2 cellular contexts compared by ENCODE assay signal in genomic region chr12:53454710-53455109, GRCh38.
TF ChIP-seq lines count a peak whose summit lies in the region.

No MANE protein-coding gene starts in this region.

TF ChIP-seq in PFSK-1, 5 proteins besides CTCF, POLR2A, EP300 and RAD21:
- TF ChIP-seq POLR2AphosphoS5 (IDR thresholded peaks at IDR 0.05; ENCODE audit: low read depth, low read length), result 0 out of 2 replicates have a peak, but pooled peaks have one; percentile 21
- no peak for TF ChIP-seq SIN3A (IDR thresholded peaks at IDR 0.05; ENCODE audit: borderline replicate concordance, insufficient read depth, low read length)

TF ChIP-seq in H1, 55 proteins besides CTCF, POLR2A, EP300 and RAD21:
- TF ChIP-seq POLR2AphosphoS5 (IDR thresholded peaks at IDR 0.05; ENCODE audit: low read depth, low read length) (peak; percentile 58; the same call in 1 of the 2 replicates), SAP30 (IDR thresholded peaks at IDR 0.05; ENCODE audit: insufficient read depth, insufficient replicate concordance, low read length) (no peak), GTF2F1 (IDR thresholded peaks at IDR 0.05; ENCODE audit: borderline replicate concordance, low read depth, low read length) (no peak), JUND (IDR thresholded peaks at IDR 0.05; ENCODE audit: low read length) (no peak)
